Comparison of ENCODE assay signal across 10 cellular contexts in the genomic region with DNA sequence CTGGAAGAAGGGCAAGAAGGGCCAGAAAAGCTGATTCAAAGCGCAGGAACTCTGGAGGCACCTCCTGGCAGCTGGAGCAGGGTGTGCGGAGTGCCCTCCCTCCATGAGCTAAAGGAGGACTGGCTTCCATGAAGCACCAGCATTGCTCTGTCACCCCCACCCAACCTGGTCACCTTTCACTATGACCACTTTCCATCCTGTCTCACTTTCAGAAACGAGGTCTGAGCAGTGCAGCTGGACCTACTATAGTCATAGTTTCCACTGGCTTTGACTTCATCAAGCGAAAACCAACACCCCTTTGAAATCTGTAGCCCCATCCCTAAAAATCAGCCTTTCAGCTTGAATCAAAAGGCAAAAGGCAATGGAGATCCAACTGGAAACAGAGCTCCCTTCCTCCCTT.
DNase-seq lines count a peak whose midpoint lies in the region; ATAC-seq and TF ChIP-seq lines count a peak whose summit lies in the region.
"Had no signal": no experiment of that assay in that cellular context is flagged by ENCODE, and none has a peak within 500 bp of the region (broad histone marks: within the 10 kb centered on the region; RNA-seq: fewer than 3 reads in every experiment).

No MANE protein-coding gene starts in this region.

- intact Hi-C loops in colonic mucosa (cut with DNase I), result no loop called here
- intact Hi-C loops in CD8-positive, alpha-beta T cell (cut with DNase I, micrococcal nuclease), result loop anchor here (1.0 to 10.0 kb wide), 6 partner anchors 208 to 1219 kb away; a partner anchor contains a TSS

- POLR2A ChIA-PET in CD8-positive, alpha-beta T cell (lab: Charles Lee), result interaction anchor here (0.6 to 1.4 kb wide), 3 partner anchors 10 to 18 kb away, joined by 3 to 5 read pairs (median 3); no protein-coding TSS in a partner anchor

- TF ChIP-seq CTCF in colonic mucosa (IDR thresholded peaks at IDR 0.05), result no peak
- no peak for TF ChIP-seq CTCF in CD8-positive, alpha-beta T cell (IDR thresholded peaks at IDR 0.05)

- peak overlapping the region; percentile 63 to 75 for H3K4me3 Mint-ChIP-seq in activated T-cell treated with anti-CD3 and anti-CD28 coated beads, Interleukin-2, amount 50 U/mL, for 72 hours
- no peak overlapping the region for H3K4me3 Mint-ChIP-seq in CD8-positive, alpha-beta T cell
- H3K4me3 Mint-ChIP-seq: IgD-negative memory B cell had no signal

- H3K4me3 ChIP-seq in colonic mucosa, result no peak overlapping the region
- H3K4me3 ChIP-seq in CD8-positive, alpha-beta T cell (ENCODE audit: low read depth, low read length), result no peak overlapping the region
- H3K4me3 ChIP-seq: psoas muscle had no signal

- H3K9ac ChIP-seq in colonic mucosa (ENCODE audit: low read depth in 2 of 2, low read length in 2 of 2), result no peak overlapping the region

- H3K4me1 ChIP-seq in colonic mucosa, result no peaks in the 10 kb centered on the region
- H3K4me1 ChIP-seq in CD8-positive, alpha-beta T cell (ENCODE audit: insufficient read depth, low read length), result peaks cover 76% of the 10 kb centered on the region
- H3K4me1 ChIP-seq: psoas muscle had no signal

- CTCF ChIA-PET in CD8-positive, alpha-beta T cell (lab: Charles Lee), result interaction anchor here (0.7 to 6.0 kb wide), 8 partner anchors 8 to 208 kb away, joined by 3 to 44 read pairs (median 5); no protein-coding TSS in a partner anchor

- H3K9me3 Mint-ChIP-seq in activated T-cell treated with anti-CD3 and anti-CD28 coated beads, Interleukin-2, amount 50 U/mL, for 72 hours, result no peaks in the 10 kb centered on the region
- no peaks in the 10 kb centered on the region for H3K9me3 Mint-ChIP-seq in CD8-positive, alpha-beta T cell
- H3K9me3 Mint-ChIP-seq: IgD-negative memory B cell had no signal

- peak overlapping the region; percentile 47 for H3K27ac Mint-ChIP-seq in activated T-cell treated with anti-CD3 and anti-CD28 coated beads, Interleukin-2, amount 50 U/mL, for 72 hours
- no peak overlapping the region for H3K27ac Mint-ChIP-seq in CD8-positive, alpha-beta T cell

- peak; percentile 50 to 56 for DNase-seq in activated T-cell treated with anti-CD3 and anti-CD28 coated beads, Interleukin-2, amount 50 U/mL, for 72 hours
- DNase-seq in activated T-cell treated with anti-CD3 and anti-CD28 coated beads for 4 hours (no peak), colonic mucosa (no peak), NCI-H2196 treated with DMSO at 0.1 percent for 48 hours (lab: John Stamatoyannopoulos, UW; ENCODE audit: unreplicated experiment) (no peak)
- DNase-seq in stimulated activated CD8-positive, alpha-beta memory T cell treated with anti-CD3 and anti-CD28 coated beads, Interleukin-4, amount 100 ng/mL, for 48 hours, result peak; percentile 45
- no peak for DNase-seq in CD8-positive, alpha-beta T cell
- DNase-seq: psoas muscle had no signal

- H3K36me3 Mint-ChIP-seq in activated T-cell treated with anti-CD3 and anti-CD28 coated beads, Interleukin-2, amount 50 U/mL, for 72 hours (ENCODE audit: insufficient read depth in 2 of 2), result no peaks in the 10 kb centered on the region
- no peaks in the 10 kb centered on the region for H3K36me3 Mint-ChIP-seq in CD8-positive, alpha-beta T cell
- H3K36me3 Mint-ChIP-seq: IgD-negative memory B cell had no signal

- no peaks in the 10 kb centered on the region for H3K27me3 ChIP-seq in colonic mucosa
- no peaks in the 10 kb centered on the region for H3K27me3 ChIP-seq in CD8-positive, alpha-beta T cell (ENCODE audit: insufficient read depth, low read length)

- no peaks in the 10 kb centered on the region for H3K9me3 ChIP-seq in colonic mucosa
- H3K9me3 ChIP-seq in CD8-positive, alpha-beta T cell (ENCODE audit: low read length), result no peaks in the 10 kb centered on the region
- H3K9me3 ChIP-seq: psoas muscle had no signal

- ATAC-seq in activated T-cell treated with anti-CD3 and anti-CD28 coated beads, Interleukin-2, amount 50 U/mL, for 72 hours (replicated peaks in 1 of 2), result peak; percentile 63 to 73
- ATAC-seq in GM21576 (IDR thresholded peaks at IDR 0.05; ENCODE audit: unreplicated experiment), result peak; percentile 81
- peak; percentile 93 for ATAC-seq in HG03280 (IDR thresholded peaks at IDR 0.05; ENCODE audit: unreplicated experiment)
- no peak for ATAC-seq in CD8-positive, alpha-beta T cell
- ATAC-seq: psoas muscle had no signal

- H3K36me3 ChIP-seq in colonic mucosa, result no peaks in the 10 kb centered on the region
- H3K36me3 ChIP-seq in CD8-positive, alpha-beta T cell (ENCODE audit: insufficient read depth, low read length), result no peaks in the 10 kb centered on the region

- no peak overlapping the region for H3K27ac ChIP-seq in colonic mucosa
- H3K27ac ChIP-seq in CD8-positive, alpha-beta T cell (ENCODE audit: low read depth, low read length), result no peak overlapping the region
- H3K27ac ChIP-seq: psoas muscle had no signal

- no peaks in the 10 kb centered on the region for H3K27me3 Mint-ChIP-seq in activated T-cell treated with anti-CD3 and anti-CD28 coated beads, Interleukin-2, amount 50 U/mL, for 72 hours (ENCODE audit: low read depth)
- H3K27me3 Mint-ChIP-seq in CD8-positive, alpha-beta T cell (ENCODE audit: low read depth), result no peaks in the 10 kb centered on the region

- H3K4me1 Mint-ChIP-seq in activated T-cell treated with anti-CD3 and anti-CD28 coated beads, Interleukin-2, amount 50 U/mL, for 72 hours (ENCODE audit: low read depth), result peaks cover 12% of the 10 kb centered on the region
- H3K4me1 Mint-ChIP-seq in CD8-positive, alpha-beta T cell (ENCODE audit: low read depth), result peaks cover 40% of the 10 kb centered on the region

Comparison
In these comparisons a context has a peak if more than half of its experiments do, and no peak if none do; other contexts are left out.
1. DNase-seq: peak in activated T-cell treated with anti-CD3 and anti-CD28 coated beads, Interleukin-2, amount 50 U/mL, for 72 hours (2 of 2) and stimulated activated CD8-positive, alpha-beta memory T cell treated with anti-CD3 and anti-CD28 coated beads, Interleukin-4, amount 100 ng/mL, for 48 hours (single experiment); none in activated T-cell treated with anti-CD3 and anti-CD28 coated beads for 4 hours (single experiment), colonic mucosa (single experiment), NCI-H2196 treated with DMSO at 0.1 percent for 48 hours (single experiment) and CD8-positive, alpha-beta T cell (0 of 7).